15 cellular contexts compared by ENCODE assay signal in the genomic region with DNA sequence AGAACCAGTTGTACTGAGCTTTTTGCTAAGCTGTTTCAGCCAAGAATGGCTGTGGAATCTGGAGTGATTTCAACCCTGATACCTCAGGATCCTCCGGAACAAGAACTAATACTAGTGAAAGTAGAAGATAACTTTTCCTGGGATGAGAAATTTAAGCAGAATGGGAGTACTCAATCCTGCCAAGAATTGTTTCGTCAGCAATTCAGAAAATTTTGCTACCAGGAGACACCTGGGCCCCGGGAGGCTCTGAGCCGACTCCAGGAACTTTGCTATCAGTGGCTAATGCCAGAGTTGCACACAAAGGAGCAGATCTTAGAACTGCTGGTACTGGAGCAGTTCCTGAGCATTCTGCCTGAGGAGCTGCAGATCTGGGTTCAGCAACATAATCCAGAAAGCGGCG. TPM values are rescaled to one million over a fixed set of nuclear protein-coding genes. Genes with fewer than 3 reads are reported as not detected.
DNase-seq lines count a peak whose midpoint lies in the region; ATAC-seq lines count a peak whose summit lies in the region.
"Had no signal": no experiment of that assay in that cellular context is flagged by ENCODE, and none has a peak within 500 bp of the region (broad histone marks: within the 10 kb centered on the region; RNA-seq: fewer than 3 reads in every experiment).

No MANE protein-coding gene starts in this region.

- H3K27ac Mint-ChIP-seq in activated CD4-positive, alpha-beta T cell treated with anti-CD3 and anti-CD28 coated beads for 36 hours, result peak overlapping the region; percentile 11
- H3K27ac Mint-ChIP-seq in T-cell, result peak overlapping the region in 1 of 2 donors; percentile 98
- peak overlapping the region; percentile 32 for H3K27ac Mint-ChIP-seq in stimulated activated memory B cell treated with anti-CD40 and anti-IgM and Interleukin-4, amounts not matched to agents 10 μg/mL and 1 μg/mL and 100 μg/mL, for 72 hours

- H3K36me3 Mint-ChIP-seq in activated CD4-positive, alpha-beta T cell treated with anti-CD3 and anti-CD28 coated beads for 36 hours (ENCODE audit: low read depth), result peaks cover 51% of the 10 kb centered on the region
- H3K36me3 Mint-ChIP-seq in T-cell, result peaks cover 50% of the 10 kb centered on the region
- peaks cover 51% of the 10 kb centered on the region for H3K36me3 Mint-ChIP-seq in stimulated activated memory B cell treated with anti-CD40 and anti-IgM and Interleukin-4, amounts not matched to agents 10 μg/mL and 1 μg/mL and 100 μg/mL, for 72 hours

- ATAC-seq in activated CD4-positive, alpha-beta T cell treated with anti-CD3 and anti-CD28 coated beads for 36 hours, result no peak
- ATAC-seq in T-cell (replicated peaks in 1 of 4) (no peak), HG02798 (IDR thresholded peaks at IDR 0.05; ENCODE audit: poor library complexity, unreplicated experiment) (no peak)
- ATAC-seq in stimulated activated memory B cell treated with anti-CD40 and anti-IgM and Interleukin-4, amounts not matched to agents 10 μg/mL and 1 μg/mL and 100 μg/mL, for 72 hours, result no peak
- ATAC-seq: right cardiac atrium had no signal

- no peak overlapping the region for H3K4me3 Mint-ChIP-seq in activated CD4-positive, alpha-beta T cell treated with anti-CD3 and anti-CD28 coated beads for 36 hours
- H3K4me3 Mint-ChIP-seq in T-cell, result peak overlapping the region in 2 of 3 donors; percentile 98
- H3K4me3 Mint-ChIP-seq in stimulated activated memory B cell treated with anti-CD40 and anti-IgM and Interleukin-4, amounts not matched to agents 10 μg/mL and 1 μg/mL and 100 μg/mL, for 72 hours, result no peak overlapping the region

- no peaks in the 10 kb centered on the region for H3K27me3 Mint-ChIP-seq in activated CD4-positive, alpha-beta T cell treated with anti-CD3 and anti-CD28 coated beads for 36 hours
- H3K27me3 Mint-ChIP-seq in T-cell, result no peaks in the 10 kb centered on the region
- H3K27me3 Mint-ChIP-seq in stimulated activated memory B cell treated with anti-CD40 and anti-IgM and Interleukin-4, amounts not matched to agents 10 μg/mL and 1 μg/mL and 100 μg/mL, for 72 hours, result no peaks in the 10 kb centered on the region

- POLR2A ChIA-PET in activated CD4-positive, alpha-beta T cell treated with anti-CD3 and anti-CD28 coated beads for 36 hours (lab: Charles Lee), result no interaction called here
- POLR2A ChIA-PET in T-cell (lab: Charles Lee), result no interaction called here

- H3K4me1 Mint-ChIP-seq in activated CD4-positive, alpha-beta T cell treated with anti-CD3 and anti-CD28 coated beads for 36 hours, result peaks cover 31% of the 10 kb centered on the region
- H3K4me1 Mint-ChIP-seq in T-cell, result peaks cover 23 to 38% (median 37%) of the 10 kb centered on the region in 3 donors
- peaks cover 28% of the 10 kb centered on the region for H3K4me1 Mint-ChIP-seq in stimulated activated memory B cell treated with anti-CD40 and anti-IgM and Interleukin-4, amounts not matched to agents 10 μg/mL and 1 μg/mL and 100 μg/mL, for 72 hours

- H3K9me3 Mint-ChIP-seq in activated CD4-positive, alpha-beta T cell treated with anti-CD3 and anti-CD28 coated beads for 36 hours (ENCODE audit: low read depth), result peaks cover 22% of the 10 kb centered on the region
- peaks cover 0 to 13% (median 0%) of the 10 kb centered on the region in 3 donors for H3K9me3 Mint-ChIP-seq in T-cell
- peaks cover 30% of the 10 kb centered on the region for H3K9me3 Mint-ChIP-seq in stimulated activated memory B cell treated with anti-CD40 and anti-IgM and Interleukin-4, amounts not matched to agents 10 μg/mL and 1 μg/mL and 100 μg/mL, for 72 hours

- CTCF ChIA-PET in activated CD4-positive, alpha-beta T cell treated with anti-CD3 and anti-CD28 coated beads for 36 hours (lab: Charles Lee), result interaction anchor here (0.6 kb wide), 1 partner anchor 157 kb away, joined by 3 read pairs; no protein-coding TSS in a partner anchor
- CTCF ChIA-PET in T-cell (lab: Charles Lee), result interaction anchor here in 1 of 2 donors (1.0 kb wide), 1 partner anchor 48 kb away, joined by 4 read pairs; the partner anchor contains the start of gene ZSCAN30

- intact Hi-C loops in activated CD4-positive, alpha-beta T cell treated with anti-CD3 and anti-CD28 coated beads for 36 hours (cut with DNase I, micrococcal nuclease), result loop anchor here (5.0 to 10.0 kb wide), 5 partner anchors 215 to 732 kb away; partner anchors contain the start of genes INO80C (in 1 of the 2) and RMP24 (in 1 of the 2)

- no peak for DNase-seq in activated CD4-positive, alpha-beta T cell treated with anti-CD3 and anti-CD28 coated beads for 36 hours
- DNase-seq in activated CD4-positive, alpha-beta T cell treated with anti-CD3 and anti-CD28 coated beads for 1 hour, result no peak
- DNase-seq in T-cell, result no peak
- no peak for DNase-seq in iPS-NIHi11 (ENCODE audit: low spot score)
- DNase-seq in activated effector memory CD4-positive, alpha-beta T cell treated with anti-CD3 and anti-CD28 coated beads, Interleukin-2, amount 50 U/mL, for 16 hours, result no peak
- DNase-seq: 8988T, activated gamma-delta T cell treated with Interleukin-2 at 50 U/mL for 16 hours, cerebellar nuclear complex, DMS 273 treated with DMSO at 0.1 percent for 48 hours, right cardiac atrium, testis had no signal

- no peaks in the 10 kb centered on the region for H3K9me3 ChIP-seq in iPS-18c (ENCODE audit: control insufficient read depth, insufficient read depth, low read length)
- H3K9me3 ChIP-seq: esophagus muscularis mucosa, testis had no signal

- H3K4me3 ChIP-seq in iPS-18c (ENCODE audit: insufficient read depth, low read depth, low read length), result 0 out of 2 replicates have a peak overlapping the region, but pooled peaks have one; percentile 17

RNA-seq across cellular contexts. Expression of gene ZNF397, which starts 1.6 kb away (rescaled TPM):
- 10 to 100 TPM; 21.3 to 21.9 TPM for total RNA-seq in activated CD4-positive, alpha-beta T cell treated with anti-CD3 and anti-CD28 coated beads for 36 hours
- 10 to 100 TPM; 13.7 to 37.0 (median 33.1) TPM for total RNA-seq in T-cell

RNA-seq across cellular contexts. Expression of gene ZSCAN30, which starts 47.6 kb away (rescaled TPM):
- 10 to 100 TPM; 24.2 to 25.4 TPM for total RNA-seq in activated CD4-positive, alpha-beta T cell treated with anti-CD3 and anti-CD28 coated beads for 36 hours
- 10 to 100 TPM; 14.4 to 19.6 (median 16.2) TPM for total RNA-seq in T-cell

Comparison
In these comparisons a context has a peak if more than half of its experiments do, and no peak if none do; other contexts are left out.
1. H3K4me3 Mint-ChIP-seq: peak in T-cell (2 of 3); none in activated CD4-positive, alpha-beta T cell treated with anti-CD3 and anti-CD28 coated beads for 36 hours (single experiment) and stimulated activated memory B cell treated with anti-CD40 and anti-IgM and Interleukin-4, amounts not matched to agents 10 μg/mL and 1 μg/mL and 100 μg/mL, for 72 hours (single experiment).